ENCODE assay signal across 20 cellular contexts in the genomic region with DNA sequence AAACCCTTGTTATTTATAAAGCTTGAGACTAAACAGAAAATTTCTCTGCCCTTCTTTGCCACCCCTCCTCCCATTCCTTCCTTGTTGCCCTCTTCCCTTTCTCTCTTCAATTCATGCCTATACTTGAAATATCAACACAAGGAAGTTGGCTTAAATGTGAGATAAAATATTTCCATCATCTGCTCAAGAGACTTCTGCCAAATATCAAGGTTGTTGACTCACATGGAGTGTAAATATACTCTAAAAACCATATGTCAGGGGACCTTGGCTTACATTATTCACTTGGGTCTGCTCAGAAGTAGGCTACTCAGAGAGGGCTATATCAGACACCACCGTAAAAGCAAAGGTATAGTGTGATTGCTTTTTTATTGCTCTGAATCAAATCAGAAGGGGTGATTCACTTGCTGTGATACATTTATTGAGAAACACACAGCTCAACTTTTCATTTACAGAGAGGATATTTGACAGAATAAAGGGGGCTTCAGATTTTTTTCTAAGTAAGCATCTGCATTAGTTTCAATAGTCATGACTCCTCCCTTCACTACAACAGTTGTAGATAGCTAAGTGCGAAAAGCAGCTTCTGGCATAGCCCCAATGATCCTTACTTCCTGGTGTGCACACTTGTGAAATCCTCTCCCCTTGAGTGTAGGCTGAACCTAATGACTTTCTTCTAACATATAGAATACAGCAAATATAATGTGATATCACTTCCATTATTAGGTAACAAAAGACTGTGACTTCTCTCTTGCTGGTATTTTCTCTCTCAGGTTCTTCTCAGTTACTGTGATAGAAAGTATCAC.
A peak's percentile ranks its signal among the peaks of the same experiment; 100 is the strongest.
DNase-seq lines count a peak whose midpoint lies in the region; ATAC-seq and TF ChIP-seq lines count a peak whose summit lies in the region.
"Had no signal": no experiment of that assay in that cellular context is flagged by ENCODE, and none has a peak within 500 bp of the region (broad histone marks: within the 10 kb centered on the region; RNA-seq: fewer than 3 reads in every experiment).

No MANE protein-coding gene starts in this region.

- H4K20me1 ChIP-seq in mammary epithelial cell (ENCODE audit: insufficient read depth, low read length) (no peaks in the 10 kb centered on the region), neural progenitor cell (ENCODE audit: low read depth) (no peaks in the 10 kb centered on the region)

- BruUV-seq in MCF 10A (replicated peaks; lab: Mats Ljungman, UMichigan) = no TSS peak
- no TSS peak for BruUV-seq in mammary epithelial cell (replicated peaks; lab: Mats Ljungman, UMichigan)

- TF ChIP-seq CTCF in MCF 10A (IDR thresholded peaks at IDR 0.05; ENCODE audit: unreplicated experiment) = no peak
- TF ChIP-seq CTCF in mammary epithelial cell (conservative IDR thresholded peaks at IDR 0.05 in 1 of 2, IDR thresholded peaks at IDR 0.05 in 1 of 2; ENCODE audit: extremely low read depth in 1 of 2, insufficient read depth in 1 of 2, low read depth in 1 of 2, low read length in 2 of 2) = no peak
- no peak for TF ChIP-seq CTCF in activated B cell treated with CpG ODN at 0.5 μM for 24 hours (IDR thresholded peaks at IDR 0.05)
- TF ChIP-seq CTCF in neural progenitor cell (IDR thresholded peaks at IDR 0.05) = no peak
- TF ChIP-seq CTCF in esophagus muscularis mucosa (IDR thresholded peaks at IDR 0.05) = no peak
- no peak for TF ChIP-seq CTCF in uterus (IDR thresholded peaks at IDR 0.05)

- no peak overlapping the region for H3K4me2 ChIP-seq in mammary epithelial cell (ENCODE audit: insufficient read depth, low read depth, low read length)
- H3K4me2 ChIP-seq in neural progenitor cell = peak overlapping the region; percentile 52
- H3K4me2 ChIP-seq: KMS-11 had no signal

- H3K27ac Mint-ChIP-seq in MCF 10A (ENCODE audit: low read depth, unreplicated experiment) (no peak overlapping the region), activated B cell treated with CpG ODN at 0.5 μM for 24 hours (peak overlapping the region; percentile 22), neural progenitor cell (no peak overlapping the region)
- H3K27ac Mint-ChIP-seq: CD14-positive monocyte had no signal

- H3K9me3 ChIP-seq in mammary epithelial cell (replicated peaks; ENCODE audit: insufficient read depth, low read length) = no peaks in the 10 kb centered on the region
- H3K9me3 ChIP-seq in neural progenitor cell (ENCODE audit: low read depth) = no peaks in the 10 kb centered on the region
- no peaks in the 10 kb centered on the region for H3K9me3 ChIP-seq in esophagus muscularis mucosa
- no peaks in the 10 kb centered on the region for H3K9me3 ChIP-seq in uterus
- H3K9me3 ChIP-seq: MG63, Peyer's patch had no signal

- no peaks in the 10 kb centered on the region for H3K36me3 Mint-ChIP-seq in MCF 10A (ENCODE audit: insufficient read depth, unreplicated experiment)
- no peaks in the 10 kb centered on the region for H3K36me3 Mint-ChIP-seq in activated B cell treated with CpG ODN at 0.5 μM for 24 hours (ENCODE audit: low read depth)
- no peaks in the 10 kb centered on the region for H3K36me3 Mint-ChIP-seq in neural progenitor cell
- H3K36me3 Mint-ChIP-seq: CD14-positive monocyte had no signal

- H3K36me3 ChIP-seq in mammary epithelial cell (ENCODE audit: insufficient read depth, low read length) = no peaks in the 10 kb centered on the region
- H3K36me3 ChIP-seq in neural progenitor cell = no peaks in the 10 kb centered on the region
- H3K36me3 ChIP-seq in esophagus muscularis mucosa = no peaks in the 10 kb centered on the region
- no peaks in the 10 kb centered on the region for H3K36me3 ChIP-seq in uterus
- H3K36me3 ChIP-seq: MG63, Peyer's patch had no signal

- no peaks in the 10 kb centered on the region for H3K4me1 Mint-ChIP-seq in MCF 10A (ENCODE audit: insufficient read depth, unreplicated experiment)
- H3K4me1 Mint-ChIP-seq in activated B cell treated with CpG ODN at 0.5 μM for 24 hours = peaks cover 25% of the 10 kb centered on the region
- H3K4me1 Mint-ChIP-seq in neural progenitor cell = no peaks in the 10 kb centered on the region

- no peaks in the 10 kb centered on the region for H3K27me3 ChIP-seq in mammary epithelial cell (ENCODE audit: insufficient read depth, low read length)
- no peaks in the 10 kb centered on the region for H3K27me3 ChIP-seq in neural progenitor cell
- H3K27me3 ChIP-seq in esophagus muscularis mucosa = no peaks in the 10 kb centered on the region
- no peaks in the 10 kb centered on the region for H3K27me3 ChIP-seq in uterus
- H3K27me3 ChIP-seq: MG63, Peyer's patch had no signal

- DNase-seq in MCF 10A (ENCODE audit: unreplicated experiment) = peak; percentile 12
- DNase-seq in mammary epithelial cell = no peak
- no peak for DNase-seq in activated B cell treated with CpG ODN at 0.5 μM for 24 hours
- no peak for DNase-seq in neural progenitor cell (ENCODE audit: low spot score)
- no peak for DNase-seq in GDM1 (lab: John Stamatoyannopoulos, UW)
- no peak for DNase-seq in esophagus muscularis mucosa (ENCODE audit: extremely low spot score)
- DNase-seq in uterus = no peak
- no peak for DNase-seq in NCI-H1417 treated with DMSO at 0.1 percent for 48 hours (lab: John Stamatoyannopoulos, UW)
- DNase-seq: DMS79, H9, MG63, NCI-H1092, NCI-H1694, NCI-H2171, NCI-H510A, Peyer's patch had no signal

- intact Hi-C loops in MCF 10A (cut with micrococcal nuclease) = no loop called here
- intact Hi-C loops in mammary epithelial cell (cut with micrococcal nuclease) = no loop called here
- intact Hi-C loops in activated B cell treated with CpG ODN at 0.5 μM for 24 hours (cut with micrococcal nuclease) = loop anchor here (10.0 kb wide), 1 partner anchor 1123 kb away; the partner anchor contains the start of gene SATB1
- intact Hi-C loops in esophagus muscularis mucosa (cut with DNase I) = loop anchor here (10.0 kb wide), 1 partner anchor 203 kb away; no protein-coding TSS in a partner anchor
- intact Hi-C loops in uterus (cut with DNase I; ENCODE audit: low total_unique reads) = no loop called here

- H3K79me2 ChIP-seq in mammary epithelial cell (ENCODE audit: insufficient read depth, low read length) (no peaks in the 10 kb centered on the region), neural progenitor cell (ENCODE audit: low read depth) (no peaks in the 10 kb centered on the region)

- H3K27ac ChIP-seq in mammary epithelial cell (ENCODE audit: insufficient read depth, low read depth, low read length) (no peak overlapping the region), neural progenitor cell (no peak overlapping the region), esophagus muscularis mucosa (replicated peaks in 1 of 4) (no peak overlapping the region), uterus (no peak overlapping the region)
- H3K27ac ChIP-seq: KMS-11, Peyer's patch, SK-N-MC had no signal

- no peak overlapping the region for H3K9ac ChIP-seq in mammary epithelial cell (ENCODE audit: insufficient read depth, low read length)
- no peak overlapping the region for H3K9ac ChIP-seq in neural progenitor cell
- H3K9ac ChIP-seq: KMS-11 had no signal

- dilution Hi-C loops in mammary epithelial cell (cut with HindIII; ENCODE audit: low sequenced_read_pairs) = no loop called here

- no peak overlapping the region for H3K4me3 Mint-ChIP-seq in MCF 10A (ENCODE audit: unreplicated experiment)
- no peak overlapping the region for H3K4me3 Mint-ChIP-seq in activated B cell treated with CpG ODN at 0.5 μM for 24 hours
- no peak overlapping the region for H3K4me3 Mint-ChIP-seq in neural progenitor cell
- H3K4me3 Mint-ChIP-seq: CD14-positive monocyte, H9 had no signal

- H3K27me3 Mint-ChIP-seq in MCF 10A (ENCODE audit: insufficient read depth, unreplicated experiment) = no peaks in the 10 kb centered on the region
- no peaks in the 10 kb centered on the region for H3K27me3 Mint-ChIP-seq in activated B cell treated with CpG ODN at 0.5 μM for 24 hours
- H3K27me3 Mint-ChIP-seq in neural progenitor cell (ENCODE audit: insufficient read depth, low read depth) = no peaks in the 10 kb centered on the region

- in situ Hi-C loops in mammary epithelial cell (cut with MboI; ENCODE audit: low sequenced_read_pairs in 2 of 2) = no loop called here

- TF ChIP-seq EP300 in esophagus muscularis mucosa (IDR thresholded peaks at IDR 0.05) = no peak

- 94% methylated on average over 2 of the region's 2 CpGs for WGBS in mammary epithelial cell (ENCODE audit: low coverage, missing lambda C conversion rate)
- 72% methylated on average over 2 of the region's 2 CpGs for WGBS in esophagus muscularis mucosa

- no peak for ATAC-seq in activated B cell treated with CpG ODN at 0.5 μM for 24 hours (ENCODE audit: low read depth)
- ATAC-seq: Right ventricle myocardium inferior had no signal

- no peaks in the 10 kb centered on the region for H3K4me1 ChIP-seq in mammary epithelial cell (ENCODE audit: insufficient read depth, low read length)
- H3K4me1 ChIP-seq in neural progenitor cell = peaks cover 16% of the 10 kb centered on the region
- no peaks in the 10 kb centered on the region for H3K4me1 ChIP-seq in esophagus muscularis mucosa
- no peaks in the 10 kb centered on the region for H3K4me1 ChIP-seq in uterus

- POLR2A ChIA-PET in MCF 10A (lab: Yijun Ruan, JAX) (interaction anchor here (0.6 kb wide), 1 partner anchor 24 kb away, joined by 3 read pairs; no protein-coding TSS in a partner anchor), activated B cell treated with CpG ODN at 0.5 μM for 24 hours (lab: Charles Lee) (no interaction called here)

- H3K4me3 ChIP-seq in mammary epithelial cell (replicated peaks in 1 of 3; ENCODE audit: insufficient read depth in 1 of 3, low read depth in 2 of 3, low read length in 3 of 3) (no peak overlapping the region), neural progenitor cell (no peak overlapping the region), esophagus muscularis mucosa (no peak overlapping the region), uterus (no peak overlapping the region)
- H3K4me3 ChIP-seq: MG63, Peyer's patch, SK-N-MC had no signal

- no peaks in the 10 kb centered on the region for H3F3A ChIP-seq in neural progenitor cell (ENCODE audit: low read depth)

- TF ChIP-seq POLR2A in esophagus muscularis mucosa (IDR thresholded peaks at IDR 0.05; ENCODE audit: low read depth) (no peak), uterus (IDR thresholded peaks at IDR 0.05) (no peak)

- no peak overlapping the region for H2AFZ ChIP-seq in mammary epithelial cell (ENCODE audit: low read depth, low read length)
- peak overlapping the region; percentile 80 for H2AFZ ChIP-seq in neural progenitor cell (replicated peaks)

- CTCF ChIA-PET in MCF 10A (lab: Yijun Ruan, JAX) = interaction anchor here (0.7 to 1.6 kb wide), 4 partner anchors 199 to 521 kb away, joined by 3 to 8 read pairs (median 4); no protein-coding TSS in a partner anchor
- CTCF ChIA-PET in mammary epithelial cell (lab: Charles Lee; ENCODE audit: low non-redundant PET) = no interaction called here
- CTCF ChIA-PET in activated B cell treated with CpG ODN at 0.5 μM for 24 hours (lab: Charles Lee) = no interaction called here

- H3K9me3 Mint-ChIP-seq in MCF 10A (ENCODE audit: unreplicated experiment) = peaks cover 7% of the 10 kb centered on the region
- H3K9me3 Mint-ChIP-seq in activated B cell treated with CpG ODN at 0.5 μM for 24 hours = peaks cover 7% of the 10 kb centered on the region
- no peaks in the 10 kb centered on the region for H3K9me3 Mint-ChIP-seq in neural progenitor cell

Comparison
In these comparisons a context has a peak if more than half of its experiments do, and no peak if none do; other contexts are left out.
1. intact Hi-C loops: an anchor here in activated B cell treated with CpG ODN at 0.5 μM for 24 hours (10.0 kb wide) and esophagus muscularis mucosa (10.0 kb wide); none called in MCF 10A, mammary epithelial cell and uterus.